In the genomic region with DNA sequence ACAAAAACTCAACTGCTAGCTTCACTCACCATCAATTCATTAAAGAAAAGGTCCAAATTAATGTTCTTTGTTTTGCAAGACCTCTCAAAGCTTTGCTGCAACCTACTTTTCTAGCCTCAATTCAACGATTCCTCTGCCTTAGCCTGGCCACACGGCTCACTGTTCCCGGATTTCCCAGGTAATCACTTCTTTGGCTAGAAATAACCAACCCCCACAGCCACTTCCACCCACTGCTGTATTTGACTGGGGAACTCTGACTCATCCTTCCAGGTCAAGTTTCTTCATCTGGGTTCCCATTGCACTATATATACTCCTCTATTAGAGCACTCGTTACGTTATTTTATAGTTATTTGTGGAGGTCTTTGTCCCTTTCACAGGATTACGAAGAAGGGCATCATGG, we compare ENCODE assay signal across 31 cellular contexts.
DNase-seq lines count a peak whose midpoint lies in the region; ATAC-seq, FAIRE-seq and TF ChIP-seq lines count a peak whose summit lies in the region.
"Had no signal": no experiment of that assay in that cellular context is flagged by ENCODE, and none has a peak within 500 bp of the region (broad histone marks: within the 10 kb centered on the region; RNA-seq: fewer than 3 reads in every experiment).

No MANE protein-coding gene starts in this region.

- H3K27me3 ChIP-seq in GM23248 (replicated peaks; ENCODE audit: insufficient read depth) (no peaks in the 10 kb centered on the region), RWPE2 (ENCODE audit: insufficient read depth, poor library complexity, severe bottlenecking) (peaks cover 3% of the 10 kb centered on the region), H1 (replicated peaks in 1 of 4; ENCODE audit: control insufficient read depth in 3 of 4, extremely low read depth in 1 of 4, insufficient read depth in 3 of 4, low read length in 3 of 4) (no peaks in the 10 kb centered on the region)
- H3K27me3 ChIP-seq: SJCRH30 had no signal

- no peak overlapping the region for H4K8ac ChIP-seq in H1 (ENCODE audit: extremely low read depth, insufficient read depth, low read length)

- H3K27ac ChIP-seq in GM23248: no peak overlapping the region
- H3K27ac ChIP-seq in RWPE2 (ENCODE audit: poor library complexity, severe bottlenecking): no peak overlapping the region
- H3K27ac ChIP-seq in H1 (ENCODE audit: low read depth, low read length): no peak overlapping the region
- H3K27ac ChIP-seq: SJCRH30 had no signal

- no peaks in the 10 kb centered on the region for H3K4me1 Mint-ChIP-seq in nephron progenitor cell
- H3K4me1 Mint-ChIP-seq: activated B cell treated with CpG ODN at 0.5 μM for 24 hours; activated CD4-positive, alpha-beta T cell treated with anti-CD3 and anti-CD28 coated beads, Interleukin-2, amount 10 ng/mL, durations not matched to agents 7 days and 5 days; B cell; CD4-positive, alpha-beta memory T cell; nephron; stimulated activated naive B cell treated with anti-CD40 and anti-IgM and Interleukin-4, amounts not matched to agents 10 μg/mL and 1 μg/mL and 100 μg/mL, for 72 hours had no signal

- no peak for TF ChIP-seq POLR2A in H1 (IDR thresholded peaks at IDR 0.05; ENCODE audit: control extremely low read depth in 1 of 2, low read depth in 2 of 2, low read length in 2 of 2)

- H4K91ac ChIP-seq in H1 (replicated peaks; ENCODE audit: insufficient read length, low read length): no peak overlapping the region

- no peak overlapping the region for H2AK5ac ChIP-seq in H1 (ENCODE audit: low read depth, low read length)

- in situ Hi-C loops in GM23248 (cut with MboI): no loop called here

- no peak overlapping the region for H3K4me3 Mint-ChIP-seq in nephron progenitor cell
- H3K4me3 Mint-ChIP-seq: activated B cell treated with CpG ODN at 0.5 μM for 24 hours; activated CD4-positive, alpha-beta T cell treated with anti-CD3 and anti-CD28 coated beads, Interleukin-2, amount 10 ng/mL, durations not matched to agents 7 days and 5 days; activated naive CD8-positive, alpha-beta T cell; B cell; CD4-positive, alpha-beta memory T cell; endodermal cell; nephron; stimulated activated naive B cell treated with anti-CD40 and anti-IgM and Interleukin-4, amounts not matched to agents 10 μg/mL and 1 μg/mL and 100 μg/mL, for 72 hours had no signal

- H3K9ac ChIP-seq in GM23248 (no peak overlapping the region), H1 (replicated peaks in 1 of 4; ENCODE audit: extremely low read depth in 1 of 4, low read depth in 3 of 4, low read length in 3 of 4) (no peak overlapping the region)

- H2BK5ac ChIP-seq in H1 (ENCODE audit: low read depth, low read length): no peak overlapping the region

- H2AFZ ChIP-seq in GM23248: no peak overlapping the region
- peak overlapping the region; percentile 28; the same call in 1 of the 2 replicates for H2AFZ ChIP-seq in H1 (ENCODE audit: low read length)

- H3F3A ChIP-seq in GM23248 (ENCODE audit: insufficient read depth): no peaks in the 10 kb centered on the region

- H3K23me2 ChIP-seq in H1 (ENCODE audit: low read depth, low read length): no peaks in the 10 kb centered on the region

- DNase-seq in GM23248 (peak; percentile 14), MV-4-11 (lab: John Stamatoyannopoulos, UW) (peak; percentile 13), RWPE2 (ENCODE audit: low spot score) (no peak), H1 (ENCODE audit: low read depth in 1 of 2, low spot score in 2 of 2) (no peak), glomerular visceral epithelial cell (ENCODE audit: extremely low spot score) (no peak), nephron progenitor cell (no peak)
- DNase-seq: activated B cell treated with CpG ODN at 0.5 μM for 24 hours; activated CD4-positive, alpha-beta T cell treated with anti-CD3 and anti-CD28 coated beads, Interleukin-2, amount 10 ng/mL, durations not matched to agents 7 days and 5 days; anterior cingulate cortex; CD4-positive, alpha-beta memory T cell; cortex of kidney; endodermal cell; foreskin melanocyte; Karpas-422; left cardiac atrium; NCI-H1048; NCI-H187 treated with DMSO at 0.1 percent for 48 hours; NCI-H2171 treated with DMSO at 0.1 percent for 48 hours; NCI-H524; SJCRH30; stimulated activated naive B cell treated with anti-CD40 and anti-IgM and Interleukin-4, amounts not matched to agents 10 μg/mL and 1 μg/mL and 100 μg/mL, for 72 hours; substantia nigra; trophoblast cell had no signal

- peaks cover 11% of the 10 kb centered on the region for H3K27me3 Mint-ChIP-seq in nephron progenitor cell (ENCODE audit: low read depth, poor library complexity)

- H2BK120ac ChIP-seq in H1 (replicated peaks; ENCODE audit: low read depth, low read length): no peak overlapping the region

- H3K36me3 Mint-ChIP-seq in nephron progenitor cell (ENCODE audit: low read depth): no peaks in the 10 kb centered on the region
- H3K36me3 Mint-ChIP-seq: activated naive CD8-positive, alpha-beta T cell; CD4-positive, alpha-beta memory T cell; stimulated activated naive B cell treated with anti-CD40 and anti-IgM and Interleukin-4, amounts not matched to agents 10 μg/mL and 1 μg/mL and 100 μg/mL, for 72 hours had no signal

- no peak for TF ChIP-seq RAD21 in H1 (IDR thresholded peaks at IDR 0.05 in 1 of 2, conservative IDR thresholded peaks at IDR 0.05 in 1 of 2; ENCODE audit: low read depth in 2 of 2, low read length in 2 of 2)

- no peak overlapping the region for H3K4ac ChIP-seq in H1 (replicated peaks; ENCODE audit: insufficient read length, low read depth, low read length)

- no peaks in the 10 kb centered on the region for H3K9me3 ChIP-seq in GM23248 (ENCODE audit: low read depth)
- H3K9me3 ChIP-seq in RWPE2 (ENCODE audit: severe bottlenecking): no peaks in the 10 kb centered on the region
- H3K9me3 ChIP-seq in H1 (ENCODE audit: insufficient read depth in 2 of 2, low read depth in 1 of 2, low read length in 1 of 2): no peaks in the 10 kb centered on the region
- H3K9me3 ChIP-seq: SJCRH30 had no signal

- H2BK15ac ChIP-seq in H1 (ENCODE audit: low read length): no peak overlapping the region

- no peak overlapping the region for H3K56ac ChIP-seq in H1 (replicated peaks; ENCODE audit: insufficient read length, low read depth, low read length)

- H3K79me2 ChIP-seq in GM23248 (ENCODE audit: insufficient read depth): no peaks in the 10 kb centered on the region
- H3K79me2 ChIP-seq in H1 (ENCODE audit: control insufficient read depth in 1 of 2, insufficient read depth in 2 of 2, low read length in 2 of 2): no peaks in the 10 kb centered on the region

- H3K18ac ChIP-seq in H1 (ENCODE audit: extremely low read depth, low read length): no peak overlapping the region

- H3K4me1 ChIP-seq in GM23248 (ENCODE audit: insufficient read depth) (no peaks in the 10 kb centered on the region), RWPE2 (ENCODE audit: insufficient read depth, poor library complexity, severe bottlenecking) (peaks cover 4% of the 10 kb centered on the region), H1 (replicated peaks in 1 of 4; ENCODE audit: control insufficient read depth in 3 of 4, insufficient read depth in 4 of 4, low read length in 3 of 4) (no peaks in the 10 kb centered on the region)
- H3K4me1 ChIP-seq: SJCRH30 had no signal

- H3K4me3 ChIP-seq in GM23248 (no peak overlapping the region), RWPE2 (ENCODE audit: severe bottlenecking) (no peak overlapping the region), H1 (ENCODE audit: extremely low read depth in 1 of 4, insufficient read depth in 2 of 4, low read depth in 3 of 4, low read length in 4 of 4) (no peak overlapping the region)
- H3K4me3 ChIP-seq: SJCRH30 had no signal

- H3K23ac ChIP-seq in H1 (ENCODE audit: insufficient read length): no peak overlapping the region

- CTCF ChIA-PET in H1 (lab: Charles Lee; ENCODE audit: partially characterized antibody): interaction anchor here (0.9 to 4.1 kb wide), 9 partner anchors 10 to 268 kb away, joined by 3 to 11 read pairs (median 4); no protein-coding TSS in a partner anchor

- H2BK12ac ChIP-seq in H1 (ENCODE audit: low read depth, low read length): no peak overlapping the region

- no peak for FAIRE-seq in H1 (lab: Jason Lieb, UNC)
- FAIRE-seq: D721Med, H54 had no signal

- TF ChIP-seq CTCF in RWPE2 (IDR thresholded peaks at IDR 0.05; ENCODE audit: poor library complexity, severe bottlenecking) (no peak), H1 (IDR thresholded peaks at IDR 0.05; ENCODE audit: control extremely low read depth in 1 of 3, insufficient read depth in 1 of 3, low read depth in 1 of 3, low read length in 3 of 3) (no peak), nephron progenitor cell (IDR thresholded peaks at IDR 0.05) (no peak)

- H3K4me2 ChIP-seq in GM23248 (ENCODE audit: unreplicated experiment) (no peak overlapping the region), H1 (ENCODE audit: insufficient read depth in 1 of 2, low read depth in 2 of 2, low read length in 2 of 2) (no peak overlapping the region)

- no peaks in the 10 kb centered on the region for H3K9me3 Mint-ChIP-seq in nephron progenitor cell
- H3K9me3 Mint-ChIP-seq: activated CD4-positive, alpha-beta T cell treated with anti-CD3 and anti-CD28 coated beads, Interleukin-2, amount 10 ng/mL, durations not matched to agents 7 days and 5 days; endodermal cell had no signal

- H3K36me3 ChIP-seq in GM23248 (ENCODE audit: low read depth) (no peaks in the 10 kb centered on the region), RWPE2 (ENCODE audit: low read depth) (no peaks in the 10 kb centered on the region), H1 (ENCODE audit: control insufficient read depth in 2 of 4, insufficient read depth in 4 of 4, low read length in 3 of 4) (no peaks in the 10 kb centered on the region)
- H3K36me3 ChIP-seq: SJCRH30 had no signal

- POLR2A ChIA-PET in H1 (lab: Charles Lee; ENCODE audit: partially characterized antibody): no interaction called here

- no peaks in the 10 kb centered on the region for H4K20me1 ChIP-seq in GM23248 (ENCODE audit: insufficient read depth)
- no peaks in the 10 kb centered on the region for H4K20me1 ChIP-seq in H1 (replicated peaks in 1 of 2; ENCODE audit: control insufficient read depth in 1 of 2, insufficient read depth in 2 of 2, low read length in 2 of 2)

- no peak overlapping the region for H3K14ac ChIP-seq in H1 (ENCODE audit: insufficient read length)

- WGBS in GM23248 (ENCODE audit: low coverage in 1 of 2, low lambda C conversion rate in 2 of 2, missing lambda C conversion rate in 2 of 2), 2 experiments: 12 to 21% methylated on average over 6 of the region's 6 CpGs
- 87% methylated on average over 6 of the region's 6 CpGs; no CpG with 5 or more reads in 1 of the 2 experiments for WGBS in H1 (ENCODE audit: extremely low coverage in 1 of 2, insufficient coverage in 1 of 2, insufficient read length in 1 of 2, insufficient replicate concordance in 2 of 2, low coverage in 1 of 2, low lambda C conversion rate in 2 of 2, missing lambda C conversion rate in 1 of 2), 2 experiments

- no peak overlapping the region for H4K5ac ChIP-seq in H1 (ENCODE audit: insufficient read length, low read depth, low read length)

- H3K27ac Mint-ChIP-seq in nephron progenitor cell: no peak overlapping the region
- H3K27ac Mint-ChIP-seq: activated B cell treated with CpG ODN at 0.5 μM for 24 hours; activated CD4-positive, alpha-beta T cell treated with anti-CD3 and anti-CD28 coated beads, Interleukin-2, amount 10 ng/mL, durations not matched to agents 7 days and 5 days; activated naive CD8-positive, alpha-beta T cell; B cell; CD4-positive, alpha-beta memory T cell; endodermal cell; nephron; stimulated activated naive B cell treated with anti-CD40 and anti-IgM and Interleukin-4, amounts not matched to agents 10 μg/mL and 1 μg/mL and 100 μg/mL, for 72 hours had no signal

- no peaks in the 10 kb centered on the region for H3K79me1 ChIP-seq in H1 (ENCODE audit: low read depth, low read length)

- no peak for TF ChIP-seq EP300 in H1 (IDR thresholded peaks at IDR 0.05; ENCODE audit: borderline replicate concordance in 1 of 2, low read depth in 2 of 2, low read length in 2 of 2)

- no peaks in the 10 kb centered on the region for H3K9me2 ChIP-seq in GM23248 (ENCODE audit: insufficient read depth)

- H2BK20ac ChIP-seq in H1 (ENCODE audit: low read length): no peak overlapping the region

- ATAC-seq in RWPE2 (ENCODE audit: low read depth) (peak; percentile 84), HG02571 (IDR thresholded peaks at IDR 0.05; ENCODE audit: unreplicated experiment) (no peak), GM18873 (IDR thresholded peaks at IDR 0.05; ENCODE audit: low FRiP score, unreplicated experiment) (no peak)
- ATAC-seq: esophagus mucosa; left cardiac atrium; stimulated activated naive B cell treated with anti-CD40 and anti-IgM and Interleukin-4, amounts not matched to agents 10 μg/mL and 1 μg/mL and 100 μg/mL, for 72 hours had no signal

Comparison
In these comparisons a context has a peak if more than half of its experiments do, and no peak if none do; other contexts are left out.
1. DNase-seq: peak in GM23248 (single experiment) and MV-4-11 (single experiment); none in RWPE2 (single experiment), H1 (0 of 2), glomerular visceral epithelial cell (single experiment) and nephron progenitor cell (single experiment).